Comparison of ENCODE assay signal across 22 cellular contexts in genomic region chr12:106814649-106815048, GRCh38.
"Had no signal": no experiment of that assay in that cellular context is flagged by ENCODE, and none has a peak within 500 bp of the region (broad histone marks: within the 10 kb centered on the region; RNA-seq: fewer than 3 reads in every experiment).

No MANE protein-coding gene starts in this region.

- H3K4me1 ChIP-seq: body of pancreas, Peyer's patch had no signal

- H3K4me1 Mint-ChIP-seq: activated B cell treated with CpG ODN at 0.5 μM for 24 hours; activated CD4-positive, alpha-beta memory T cell treated with anti-CD3 and anti-CD28 coated beads, Interleukin-2, amount 10 ng/mL, durations not matched to agents 7 days and 5 days had no signal

- H3K27ac ChIP-seq: body of pancreas, Peyer's patch had no signal

- H3K36me3 ChIP-seq: MG63 had no signal

- H3K9me3 ChIP-seq: body of pancreas, MG63, Peyer's patch had no signal

- DNase-seq: activated B cell treated with CpG ODN at 0.5 μM for 24 hours; activated CD4-positive, alpha-beta memory T cell treated with anti-CD3 and anti-CD28 coated beads, Interleukin-2, amount 10 ng/mL, durations not matched to agents 7 days and 5 days; activated CD4-positive, alpha-beta T cell treated with anti-CD3 and anti-CD28 coated beads, Interleukin-2, amount 50 U/mL, for 1 hour; activated gamma-delta T cell; activated naive CD4-positive, alpha-beta T cell treated with anti-CD3 and anti-CD28 coated beads for 36 hours; activated T-cell treated with anti-CD3 and anti-CD28 coated beads for 4 hours; activated T-cell treated with anti-CD3 and anti-CD28 coated beads, Interleukin-2, amount 50 U/mL, for 48 hours; body of pancreas; MG63; MV-4-11; NCI-H1092 treated with DMSO at 0.1 percent for 48 hours; NCI-H1417 treated with DMSO at 0.1 percent for 48 hours; NCI-H1694; NCI-H2029 treated with DMSO at 0.1 percent for 48 hours; NCI-H446; NCI-H524; Peyer's patch; SIG-M5; T-helper 17 cell; T-helper 9 cell had no signal

- H3K27me3 ChIP-seq: body of pancreas, MG63, Peyer's patch had no signal

- H3K27me3 Mint-ChIP-seq: activated B cell treated with CpG ODN at 0.5 μM for 24 hours; activated CD4-positive, alpha-beta memory T cell treated with anti-CD3 and anti-CD28 coated beads, Interleukin-2, amount 10 ng/mL, durations not matched to agents 7 days and 5 days; activated naive CD8-positive, alpha-beta T cell; activated T-helper 17 cell treated with anti-CD3 and anti-CD28 coated beads, Interleukin-2, amount 50 U/mL, for 72 hours; T-helper 17 cell had no signal

- H3K27ac Mint-ChIP-seq: activated B cell treated with CpG ODN at 0.5 μM for 24 hours; activated CD4-positive, alpha-beta memory T cell treated with anti-CD3 and anti-CD28 coated beads, Interleukin-2, amount 10 ng/mL, durations not matched to agents 7 days and 5 days; activated naive CD4-positive, alpha-beta T cell treated with anti-CD3 and anti-CD28 coated beads for 36 hours; activated naive CD8-positive, alpha-beta T cell; activated T-helper 17 cell treated with anti-CD3 and anti-CD28 coated beads, Interleukin-2, amount 50 U/mL, for 72 hours; T-helper 17 cell had no signal

- H3K4me3 Mint-ChIP-seq: activated B cell treated with CpG ODN at 0.5 μM for 24 hours; activated CD4-positive, alpha-beta memory T cell treated with anti-CD3 and anti-CD28 coated beads, Interleukin-2, amount 10 ng/mL, durations not matched to agents 7 days and 5 days; activated naive CD4-positive, alpha-beta T cell treated with anti-CD3 and anti-CD28 coated beads for 36 hours; activated naive CD8-positive, alpha-beta T cell; activated T-helper 17 cell treated with anti-CD3 and anti-CD28 coated beads, Interleukin-2, amount 50 U/mL, for 72 hours; T-helper 17 cell had no signal

- H3K4me3 ChIP-seq: body of pancreas, MG63, Peyer's patch had no signal

- H3K9me3 Mint-ChIP-seq: activated B cell treated with CpG ODN at 0.5 μM for 24 hours; activated CD4-positive, alpha-beta memory T cell treated with anti-CD3 and anti-CD28 coated beads, Interleukin-2, amount 10 ng/mL, durations not matched to agents 7 days and 5 days; activated naive CD4-positive, alpha-beta T cell treated with anti-CD3 and anti-CD28 coated beads for 36 hours; activated T-helper 17 cell treated with anti-CD3 and anti-CD28 coated beads, Interleukin-2, amount 50 U/mL, for 72 hours had no signal

- ATAC-seq: activated T-helper 17 cell treated with anti-CD3 and anti-CD28 coated beads, Interleukin-2, amount 50 U/mL, for 72 hours; body of pancreas; T-helper 17 cell had no signal
